In the genomic region with DNA sequence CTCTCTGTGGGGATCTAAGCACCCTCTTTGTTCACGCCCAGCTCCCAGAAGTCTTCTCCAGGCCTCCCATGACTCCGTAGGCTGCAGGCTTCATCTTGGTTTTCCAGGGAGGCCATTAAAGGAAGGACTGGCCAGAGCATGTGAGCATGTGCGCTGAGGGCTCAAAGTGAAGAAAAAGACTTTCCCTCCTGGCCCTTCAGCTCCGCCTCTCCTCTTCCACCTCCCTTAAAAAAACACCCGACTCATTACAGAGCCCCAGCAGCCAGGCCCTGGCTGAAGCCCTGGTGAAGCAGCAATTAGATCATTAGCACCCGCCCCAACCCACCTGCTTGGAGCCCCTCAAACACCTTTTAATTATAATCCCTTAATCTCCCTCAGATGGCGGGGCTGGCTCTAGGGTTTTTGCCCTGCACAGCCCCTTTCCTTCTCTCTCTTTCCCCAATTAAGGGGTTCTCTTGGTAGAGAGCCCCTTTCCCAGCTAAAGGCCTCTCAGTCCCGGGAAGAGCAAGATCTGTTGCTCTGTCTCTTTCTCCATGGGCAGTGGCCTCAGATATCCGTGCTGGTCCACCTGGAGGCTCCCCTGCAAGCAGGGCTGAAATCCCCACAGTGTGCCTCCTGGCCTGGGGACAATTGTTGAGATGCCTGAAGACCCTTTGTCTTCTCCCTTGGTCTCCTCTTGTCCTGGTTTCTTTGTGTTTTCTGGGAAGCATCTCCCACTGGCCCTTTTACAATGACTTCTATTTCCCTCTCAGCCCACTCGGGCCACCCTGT, we compare ENCODE assay signal across 1 cellular context.
TF ChIP-seq lines count a peak whose summit lies in the region.

No MANE protein-coding gene starts in this region.

TF ChIP-seq in K562, 482 proteins besides CTCF, POLR2A, EP300 and RAD21 (continued from another document):
- TF ChIP-seq, protein P1, sequence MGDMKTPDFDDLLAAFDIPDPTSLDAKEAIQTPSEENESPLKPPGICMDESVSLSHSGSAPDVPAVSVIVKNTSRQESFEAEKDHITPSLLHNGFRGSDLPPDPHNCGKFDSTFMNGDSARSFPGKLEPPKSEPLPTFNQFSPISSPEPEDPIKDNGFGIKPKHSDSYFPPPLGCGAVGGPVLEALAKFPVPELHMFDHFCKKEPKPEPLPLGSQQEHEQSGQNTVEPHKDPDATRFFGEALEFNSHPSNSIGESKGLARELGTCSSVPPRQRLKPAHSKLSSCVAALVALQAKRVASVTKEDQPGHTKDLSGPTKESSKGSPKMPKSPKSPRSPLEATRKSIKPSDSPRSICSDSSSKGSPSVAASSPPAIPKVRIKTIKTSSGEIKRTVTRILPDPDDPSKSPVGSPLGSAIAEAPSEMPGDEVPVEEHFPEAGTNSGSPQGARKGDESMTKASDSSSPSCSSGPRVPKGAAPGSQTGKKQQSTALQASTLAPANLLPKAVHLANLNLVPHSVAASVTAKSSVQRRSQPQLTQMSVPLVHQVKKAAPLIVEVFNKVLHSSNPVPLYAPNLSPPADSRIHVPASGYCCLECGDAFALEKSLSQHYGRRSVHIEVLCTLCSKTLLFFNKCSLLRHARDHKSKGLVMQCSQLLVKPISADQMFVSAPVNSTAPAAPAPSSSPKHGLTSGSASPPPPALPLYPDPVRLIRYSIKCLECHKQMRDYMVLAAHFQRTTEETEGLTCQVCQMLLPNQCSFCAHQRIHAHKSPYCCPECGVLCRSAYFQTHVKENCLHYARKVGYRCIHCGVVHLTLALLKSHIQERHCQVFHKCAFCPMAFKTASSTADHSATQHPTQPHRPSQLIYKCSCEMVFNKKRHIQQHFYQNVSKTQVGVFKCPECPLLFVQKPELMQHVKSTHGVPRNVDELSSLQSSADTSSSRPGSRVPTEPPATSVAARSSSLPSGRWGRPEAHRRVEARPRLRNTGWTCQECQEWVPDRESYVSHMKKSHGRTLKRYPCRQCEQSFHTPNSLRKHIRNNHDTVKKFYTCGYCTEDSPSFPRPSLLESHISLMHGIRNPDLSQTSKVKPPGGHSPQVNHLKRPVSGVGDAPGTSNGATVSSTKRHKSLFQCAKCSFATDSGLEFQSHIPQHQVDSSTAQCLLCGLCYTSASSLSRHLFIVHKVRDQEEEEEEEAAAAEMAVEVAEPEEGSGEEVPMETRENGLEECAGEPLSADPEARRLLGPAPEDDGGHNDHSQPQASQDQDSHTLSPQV (IDR thresholded peaks at IDR 0.05) = 0 out of 2 replicates have a peak, but pooled peaks have one; percentile 60
- TF ChIP-seq ELF4 (CRISPR knock-in tag; IDR thresholded peaks at IDR 0.05) = no peak
- TF ChIP-seq, protein P2, sequence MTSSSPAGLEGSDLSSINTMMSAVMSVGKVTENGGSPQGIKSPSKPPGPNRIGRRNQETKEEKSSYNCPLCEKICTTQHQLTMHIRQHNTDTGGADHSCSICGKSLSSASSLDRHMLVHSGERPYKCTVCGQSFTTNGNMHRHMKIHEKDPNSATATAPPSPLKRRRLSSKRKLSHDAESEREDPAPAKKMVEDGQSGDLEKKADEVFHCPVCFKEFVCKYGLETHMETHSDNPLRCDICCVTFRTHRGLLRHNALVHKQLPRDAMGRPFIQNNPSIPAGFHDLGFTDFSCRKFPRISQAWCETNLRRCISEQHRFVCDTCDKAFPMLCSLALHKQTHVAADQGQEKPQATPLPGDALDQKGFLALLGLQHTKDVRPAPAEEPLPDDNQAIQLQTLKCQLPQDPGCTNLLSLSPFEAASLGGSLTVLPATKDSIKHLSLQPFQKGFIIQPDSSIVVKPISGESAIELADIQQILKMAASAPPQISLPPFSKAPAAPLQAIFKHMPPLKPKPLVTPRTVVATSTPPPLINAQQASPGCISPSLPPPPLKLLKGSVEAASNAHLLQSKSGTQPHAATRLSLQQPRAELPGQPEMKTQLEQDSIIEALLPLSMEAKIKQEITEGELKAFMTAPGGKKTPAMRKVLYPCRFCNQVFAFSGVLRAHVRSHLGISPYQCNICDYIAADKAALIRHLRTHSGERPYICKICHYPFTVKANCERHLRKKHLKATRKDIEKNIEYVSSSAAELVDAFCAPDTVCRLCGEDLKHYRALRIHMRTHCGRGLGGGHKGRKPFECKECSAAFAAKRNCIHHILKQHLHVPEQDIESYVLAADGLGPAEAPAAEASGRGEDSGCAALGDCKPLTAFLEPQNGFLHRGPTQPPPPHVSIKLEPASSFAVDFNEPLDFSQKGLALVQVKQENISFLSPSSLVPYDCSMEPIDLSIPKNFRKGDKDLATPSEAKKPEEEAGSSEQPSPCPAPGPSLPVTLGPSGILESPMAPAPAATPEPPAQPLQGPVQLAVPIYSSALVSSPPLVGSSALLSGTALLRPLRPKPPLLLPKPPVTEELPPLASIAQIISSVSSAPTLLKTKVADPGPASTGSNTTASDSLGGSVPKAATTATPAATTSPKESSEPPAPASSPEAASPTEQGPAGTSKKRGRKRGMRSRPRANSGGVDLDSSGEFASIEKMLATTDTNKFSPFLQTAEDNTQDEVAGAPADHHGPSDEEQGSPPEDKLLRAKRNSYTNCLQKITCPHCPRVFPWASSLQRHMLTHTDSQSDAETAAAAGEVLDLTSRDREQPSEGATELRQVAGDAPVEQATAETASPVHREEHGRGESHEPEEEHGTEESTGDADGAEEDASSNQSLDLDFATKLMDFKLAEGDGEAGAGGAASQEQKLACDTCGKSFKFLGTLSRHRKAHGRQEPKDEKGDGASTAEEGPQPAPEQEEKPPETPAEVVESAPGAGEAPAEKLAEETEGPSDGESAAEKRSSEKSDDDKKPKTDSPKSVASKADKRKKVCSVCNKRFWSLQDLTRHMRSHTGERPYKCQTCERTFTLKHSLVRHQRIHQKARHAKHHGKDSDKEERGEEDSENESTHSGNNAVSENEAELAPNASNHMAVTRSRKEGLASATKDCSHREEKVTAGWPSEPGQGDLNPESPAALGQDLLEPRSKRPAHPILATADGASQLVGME (CRISPR knock-in tag; IDR thresholded peaks at IDR 0.05) = no peak
